9 cellular contexts compared by ENCODE assay signal in the genomic region with DNA sequence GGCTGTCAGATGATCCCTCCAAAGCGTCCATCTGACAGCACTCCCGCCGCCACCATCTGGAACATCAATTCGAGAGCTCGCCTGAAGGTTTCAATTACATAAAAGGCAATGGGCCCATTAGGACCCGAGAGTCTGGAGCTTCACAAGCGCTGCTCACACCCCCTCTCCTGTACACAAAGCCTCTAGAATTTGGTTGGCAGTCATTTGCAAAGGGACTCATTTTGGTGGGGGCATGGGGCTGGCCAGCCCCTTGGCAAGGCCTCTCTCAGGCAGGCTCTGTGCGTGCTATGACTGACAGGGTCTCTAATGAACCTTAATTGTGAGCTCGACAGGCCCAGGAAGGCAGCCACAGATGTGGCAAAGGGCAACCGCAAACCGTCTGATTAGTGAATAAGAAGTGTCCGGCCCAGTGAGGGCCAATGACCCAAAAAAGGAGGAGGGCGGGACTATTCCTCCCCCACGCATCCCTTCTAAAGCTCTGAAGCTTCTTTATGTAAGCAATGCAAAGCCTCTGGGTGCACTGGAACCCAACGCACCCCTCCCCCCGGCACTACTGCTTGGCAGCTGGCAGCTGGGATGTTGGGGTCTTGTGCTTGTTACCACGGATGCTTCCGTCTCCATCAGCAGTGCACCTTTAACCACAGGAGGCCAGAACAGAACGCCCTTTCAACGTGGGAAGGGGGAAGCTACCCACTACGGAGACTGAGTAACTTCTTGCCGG.
DNase-seq lines count a peak whose midpoint lies in the region; ATAC-seq and TF ChIP-seq lines count a peak whose summit lies in the region.
"Had no signal": no experiment of that assay in that cellular context is flagged by ENCODE, and none has a peak within 500 bp of the region (broad histone marks: within the 10 kb centered on the region; RNA-seq: fewer than 3 reads in every experiment).

No MANE protein-coding gene starts in this region.

- H3K4me3 ChIP-seq in neuronal stem cell (ENCODE audit: low read length in 2 of 2) (no peak overlapping the region), Karpas-422 (ENCODE audit: low read length) (no peak overlapping the region)

- H3K23ac ChIP-seq in neuronal stem cell (ENCODE audit: low read depth, low read length, poor library complexity) = no peak overlapping the region

- peak overlapping the region; percentile 12 for H2AK5ac ChIP-seq in neuronal stem cell (ENCODE audit: low read depth, low read length)

- H2BK12ac ChIP-seq in neuronal stem cell (ENCODE audit: low read length) = no peak overlapping the region

- H3K18ac ChIP-seq in neuronal stem cell (ENCODE audit: low read length) = peak overlapping the region; percentile 84

- H3K4me1 Mint-ChIP-seq in chondrocyte (ENCODE audit: low read depth) = peaks cover 50% of the 10 kb centered on the region

- peaks cover 23 to 56% of the 10 kb centered on the region in 2 donors for H3K4me1 ChIP-seq in neuronal stem cell (ENCODE audit: control insufficient read depth in 2 of 2, insufficient read depth in 1 of 2, low read depth in 1 of 2, low read length in 2 of 2)
- peaks cover 34% of the 10 kb centered on the region for H3K4me1 ChIP-seq in Karpas-422 (ENCODE audit: low read length)

- peaks cover 7% of the 10 kb centered on the region for H3K36me3 Mint-ChIP-seq in chondrocyte (ENCODE audit: low read depth)

- H3K9me2 ChIP-seq in Karpas-422 (replicated peaks; ENCODE audit: insufficient read depth, low read length) = no peaks in the 10 kb centered on the region

- H3K9me3 ChIP-seq in neuronal stem cell (replicated peaks in 1 of 2; ENCODE audit: control insufficient read depth in 2 of 2, insufficient read depth in 1 of 2, low read depth in 1 of 2, low read length in 2 of 2) = no peaks in the 10 kb centered on the region
- H3K9me3 ChIP-seq in Karpas-422 (ENCODE audit: low read length) = no peaks in the 10 kb centered on the region

- H3K27me3 ChIP-seq in neuronal stem cell (ENCODE audit: control insufficient read depth in 3 of 3, insufficient read depth in 3 of 3, low read depth in 1 of 3, low read length in 3 of 3) (no peaks in the 10 kb centered on the region), Karpas-422 (ENCODE audit: low read length) (no peaks in the 10 kb centered on the region)

- H3K36me3 ChIP-seq in neuronal stem cell (replicated peaks in 1 of 2; ENCODE audit: control insufficient read depth in 2 of 2, insufficient read depth in 2 of 2, low read length in 2 of 2) (peaks cover 0 to 11% of the 10 kb centered on the region in 2 donors), Karpas-422 (ENCODE audit: insufficient read depth, low read length) (no peaks in the 10 kb centered on the region)

- H3K4ac ChIP-seq in neuronal stem cell (ENCODE audit: low read length) = no peak overlapping the region

- no peak overlapping the region for H4K8ac ChIP-seq in neuronal stem cell (ENCODE audit: low read depth, low read length)

- peak overlapping the region; percentile 8 for H2BK5ac ChIP-seq in neuronal stem cell (ENCODE audit: low read length)

- WGBS in neuronal stem cell (ENCODE audit: extremely low coverage in 2 of 2, insufficient read length in 2 of 2, insufficient replicate concordance in 1 of 2), 2 donors = no CpG with 5 or more reads among the region's 22 CpGs

- no peak for TF ChIP-seq CTCF in chondrocyte (IDR thresholded peaks at IDR 0.05)

- no peak overlapping the region for H2BK120ac ChIP-seq in neuronal stem cell (ENCODE audit: low read depth, low read length)

- DNase-seq in COLO668 (lab: John Stamatoyannopoulos, UW; ENCODE audit: unreplicated experiment) = peak; percentile 37
- peak; percentile 97 for DNase-seq in NCI-H2171 treated with DMSO at 0.1 percent for 48 hours (lab: John Stamatoyannopoulos, UW)
- no peak for DNase-seq in chondrocyte (ENCODE audit: low spot score)
- peak; percentile 91 for DNase-seq in neuronal stem cell (ENCODE audit: low spot score)
- no peak for DNase-seq in Karpas-422
- DNase-seq: activated CD4-positive, CD25-positive, alpha-beta regulatory T cell treated with anti-CD3 and anti-CD28 coated beads, Interleukin-2, amount 50 U/mL, for 72 hours had no signal

- H4K91ac ChIP-seq in neuronal stem cell (ENCODE audit: low read depth, low read length, poor library complexity) = no peak overlapping the region

- H3K4me2 ChIP-seq in neuronal stem cell (ENCODE audit: insufficient read depth, low read length, poor library complexity, severe bottlenecking) (no peak overlapping the region), Karpas-422 (ENCODE audit: low read depth, low read length, poor library complexity, severe bottlenecking) (no peak overlapping the region)

- H4K20me1 ChIP-seq in Karpas-422 (ENCODE audit: insufficient read depth, low read depth, low read length) = peaks cover 14% of the 10 kb centered on the region

- H3K27me3 Mint-ChIP-seq in chondrocyte (ENCODE audit: low read depth) = no peaks in the 10 kb centered on the region

- no peak overlapping the region for H2BK15ac ChIP-seq in neuronal stem cell (ENCODE audit: low read length)

- H3K9me3 Mint-ChIP-seq in chondrocyte (ENCODE audit: low read depth) = no peaks in the 10 kb centered on the region

- no peak overlapping the region for H3K14ac ChIP-seq in neuronal stem cell (ENCODE audit: low read length)

- H3K4me3 Mint-ChIP-seq in chondrocyte (ENCODE audit: unreplicated experiment) = no peak overlapping the region

- no peak for ATAC-seq in HG02623 (IDR thresholded peaks at IDR 0.05; ENCODE audit: unreplicated experiment)
- ATAC-seq in HG03097 (IDR thresholded peaks at IDR 0.05; ENCODE audit: low FRiP score, unreplicated experiment) = no peak
- ATAC-seq in GM21447 (IDR thresholded peaks at IDR 0.05; ENCODE audit: unreplicated experiment) = no peak

- H2AFZ ChIP-seq in neuronal stem cell (ENCODE audit: low read length) (no peak overlapping the region), Karpas-422 (ENCODE audit: low read length) (no peak overlapping the region)

- peak overlapping the region; percentile 96 for H3K27ac ChIP-seq in neuronal stem cell (replicated peaks; ENCODE audit: low read length)
- no peak overlapping the region for H3K27ac ChIP-seq in Karpas-422 (ENCODE audit: low read length)

- peaks cover 91% of the 10 kb centered on the region for H3K79me2 ChIP-seq in Karpas-422 (ENCODE audit: low read length)

- peak overlapping the region; percentile 69 for H3K27ac Mint-ChIP-seq in chondrocyte (ENCODE audit: unreplicated experiment)

- peaks cover 2% of the 10 kb centered on the region for H3K79me1 ChIP-seq in neuronal stem cell (ENCODE audit: low read depth, low read length)

- no peak overlapping the region for H3K9ac ChIP-seq in neuronal stem cell (ENCODE audit: low read depth, low read length, poor library complexity)
- H3K9ac ChIP-seq in Karpas-422 (ENCODE audit: low read length) = no peak overlapping the region

Comparison
In these comparisons a context has a peak if more than half of its experiments do, and no peak if none do; other contexts are left out.
1. DNase-seq: peak in COLO668 (single experiment), NCI-H2171 treated with DMSO at 0.1 percent for 48 hours (single experiment) and neuronal stem cell (single experiment); none in chondrocyte (single experiment) and Karpas-422 (single experiment).